In genomic region chr11:119041821-119042514, GRCh38 we compare ENCODE assay signal across 20 cellular contexts. TPM values are rescaled to one million over a fixed set of nuclear protein-coding genes. Genes with fewer than 3 reads are reported as not detected.
DNase-seq lines count a peak whose midpoint lies in the region; ATAC-seq, FAIRE-seq and TF ChIP-seq lines count a peak whose summit lies in the region.
"Had no signal": no experiment of that assay in that cellular context is flagged by ENCODE, and none has a peak within 500 bp of the region (broad histone marks: within the 10 kb centered on the region; RNA-seq: fewer than 3 reads in every experiment).

No MANE protein-coding gene starts in this region.

- FAIRE-seq in keratinocyte (lab: Jason Lieb, UNC), result peak; percentile 9
- FAIRE-seq: A204.1 had no signal

- peak; percentile 81 for ATAC-seq in activated CD4-positive, alpha-beta T cell treated with anti-CD3 and anti-CD28 coated beads for 36 hours
- no peak for ATAC-seq in GM19455 (IDR thresholded peaks at IDR 0.05; ENCODE audit: unreplicated experiment)
- ATAC-seq in HG02852 (IDR thresholded peaks at IDR 0.05; ENCODE audit: unreplicated experiment), result no peak
- ATAC-seq in GM21381 (IDR thresholded peaks at IDR 0.05; ENCODE audit: unreplicated experiment), result no peak
- ATAC-seq: left cardiac atrium had no signal

- H2BK12ac ChIP-seq in H9 (ENCODE audit: insufficient read length, low read depth, low read length), result no peak overlapping the region

- H3K4me2 ChIP-seq in H9 (ENCODE audit: insufficient read depth, insufficient read length, low read length) (no peak overlapping the region), keratinocyte (ENCODE audit: control insufficient read depth, extremely low read depth, insufficient read depth, low read depth, low read length) (no peak overlapping the region)
- H3K4me2 ChIP-seq: BLaER1 treated with 17β-estradiol and CSF1 and Interleukin-3, amounts not matched to agents 10 nM and 100 nM had no signal

- no CpG with 5 or more reads among the region's 4 CpGs for WGBS in H9 (ENCODE audit: extremely low coverage, insufficient read length, low lambda C conversion rate)

- H4K8ac ChIP-seq in H9 (replicated peaks; ENCODE audit: insufficient read length, low read depth, low read length), result no peak overlapping the region

- peaks cover 9 to 23% of the 10 kb centered on the region in 2 experiments for H3K36me3 ChIP-seq in keratinocyte (ENCODE audit: control insufficient read depth in 2 of 2, extremely low read depth in 1 of 2, insufficient read depth in 2 of 2, low read length in 2 of 2)
- H3K36me3 ChIP-seq: breast epithelium had no signal

- H3K79me2 ChIP-seq in H9 (ENCODE audit: insufficient read depth, low read length) (no peaks in the 10 kb centered on the region), keratinocyte (ENCODE audit: control insufficient read depth, insufficient read depth, low read length) (no peaks in the 10 kb centered on the region)

- H3K27ac Mint-ChIP-seq in activated CD4-positive, alpha-beta T cell treated with anti-CD3 and anti-CD28 coated beads for 36 hours, result peak overlapping the region; percentile 0
- H3K27ac Mint-ChIP-seq in H9, result peak overlapping the region in 2 of 3 experiments; percentile 34 to 64; a peak in 3 of 7 replicates

- no peak overlapping the region for H3K23ac ChIP-seq in H9 (ENCODE audit: insufficient read length, low read depth, low read length)

- H3K9me3 ChIP-seq in H9 (ENCODE audit: control insufficient read depth, low read depth, low read length), result no peaks in the 10 kb centered on the region
- no peaks in the 10 kb centered on the region for H3K9me3 ChIP-seq in keratinocyte (ENCODE audit: control insufficient read depth, low read depth, low read length)
- H3K9me3 ChIP-seq: BLaER1 treated with 17β-estradiol and CSF1 and Interleukin-3, amounts not matched to agents 10 nM and 100 nM; breast epithelium; spleen; tibial artery had no signal

- H3K9ac ChIP-seq in H9 (ENCODE audit: extremely low read depth, insufficient read length, low read length) (no peak overlapping the region), keratinocyte (ENCODE audit: control insufficient read depth, extremely low read depth, insufficient read depth, low read length) (no peak overlapping the region)
- H3K9ac ChIP-seq: BLaER1 treated with 17β-estradiol and CSF1 and Interleukin-3, amounts not matched to agents 10 nM and 100 nM had no signal

- H2BK20ac ChIP-seq in H9 (ENCODE audit: low read depth, low read length, poor library complexity, severe bottlenecking), result no peak overlapping the region

- H4K20me1 ChIP-seq in H9 (ENCODE audit: control insufficient read depth, insufficient read depth, insufficient read length) (no peaks in the 10 kb centered on the region), keratinocyte (ENCODE audit: control insufficient read depth, extremely low read depth, insufficient read depth, low read length) (no peaks in the 10 kb centered on the region)

- intact Hi-C loops in activated CD4-positive, alpha-beta T cell treated with anti-CD3 and anti-CD28 coated beads for 36 hours (cut with DNase I, micrococcal nuclease), result no loop called here

- no peak overlapping the region for H2BK15ac ChIP-seq in H9 (ENCODE audit: low read depth, low read length)

- H2BK5ac ChIP-seq in H9 (ENCODE audit: insufficient read length, low read length), result no peak overlapping the region

- no peak overlapping the region for H3K18ac ChIP-seq in H9 (ENCODE audit: insufficient read length, low read depth, low read length)

- H3K27me3 ChIP-seq in H9 (ENCODE audit: insufficient read depth, low read length), result no peaks in the 10 kb centered on the region
- no peaks in the 10 kb centered on the region for H3K27me3 ChIP-seq in keratinocyte (ENCODE audit: control insufficient read depth, extremely low read depth, insufficient read depth, low read length)
- H3K27me3 ChIP-seq: BLaER1 treated with 17β-estradiol and CSF1 and Interleukin-3, amounts not matched to agents 10 nM and 100 nM; breast epithelium; spleen; tibial artery had no signal

- no peaks in the 10 kb centered on the region for H3K23me2 ChIP-seq in H9 (ENCODE audit: insufficient read length, low read depth, low read length, poor library complexity, severe bottlenecking)

- peaks cover 9% of the 10 kb centered on the region for H3K4me1 Mint-ChIP-seq in activated CD4-positive, alpha-beta T cell treated with anti-CD3 and anti-CD28 coated beads for 36 hours
- H3K4me1 Mint-ChIP-seq in H9, result peaks cover 16 to 27% of the 10 kb centered on the region in 2 experiments

- no peak overlapping the region for H3K14ac ChIP-seq in H9 (ENCODE audit: insufficient read depth, low read length)

- H2BK120ac ChIP-seq in H9 (ENCODE audit: low read depth, low read length, poor library complexity, severe bottlenecking), result no peak overlapping the region

- no peak overlapping the region for H3K4me3 ChIP-seq in keratinocyte (ENCODE audit: control insufficient read depth in 2 of 3, extremely low read depth in 1 of 3, insufficient read depth in 2 of 3, low read depth in 1 of 3, low read length in 3 of 3)
- H3K4me3 ChIP-seq: BLaER1 treated with 17β-estradiol and CSF1 and Interleukin-3, amounts not matched to agents 10 nM and 100 nM; breast epithelium; spleen; tibial artery had no signal

- dilution Hi-C loops in keratinocyte (cut with MboI; ENCODE audit: extremely low pct_ligation_motif_present, low sequenced_read_pairs), result no loop called here

- TF ChIP-seq CTCF in H9 (conservative IDR thresholded peaks at IDR 0.05) (no peak), keratinocyte (optimal IDR thresholded peaks at IDR 0.05 in 1 of 3, IDR thresholded peaks at IDR 0.05 in 1 of 3, conservative IDR thresholded peaks at IDR 0.05 in 1 of 3; ENCODE audit: extremely low read depth in 1 of 3, insufficient read depth in 2 of 3, low read length in 3 of 3) (no peak)

- CTCF ChIA-PET in activated CD4-positive, alpha-beta T cell treated with anti-CD3 and anti-CD28 coated beads for 36 hours (lab: Charles Lee), result interaction anchor here (0.5 to 0.7 kb wide), 3 partner anchors 9 to 252 kb away, joined by 3 read pairs; no protein-coding TSS in a partner anchor

- no peaks in the 10 kb centered on the region for H3K9me1 ChIP-seq in keratinocyte (ENCODE audit: control insufficient read depth, extremely low read depth, insufficient read depth, low read length)

- no peaks in the 10 kb centered on the region for H3K79me1 ChIP-seq in H9 (ENCODE audit: insufficient read depth, low read depth, low read length, poor library complexity, severe bottlenecking)

- H4K5ac ChIP-seq in H9 (ENCODE audit: insufficient read length, low read depth, low read length), result no peak overlapping the region

- POLR2A ChIA-PET in activated CD4-positive, alpha-beta T cell treated with anti-CD3 and anti-CD28 coated beads for 36 hours (lab: Charles Lee), result interaction anchor here (0.6 to 1.3 kb wide), 3 partner anchors 13 to 15 kb away, joined by 4 to 5 read pairs (median 5); partner anchors contain the start of gene HYOU1

- no peaks in the 10 kb centered on the region for H3K9me3 Mint-ChIP-seq in activated CD4-positive, alpha-beta T cell treated with anti-CD3 and anti-CD28 coated beads for 36 hours (ENCODE audit: low read depth)
- H3K9me3 Mint-ChIP-seq in H9, result no peaks in the 10 kb centered on the region

- H2AFZ ChIP-seq in H9 (ENCODE audit: low read length), result no peak overlapping the region
- no peak overlapping the region for H2AFZ ChIP-seq in keratinocyte (ENCODE audit: control insufficient read depth, low read length)

- no peaks in the 10 kb centered on the region for H3K4me1 ChIP-seq in H9 (ENCODE audit: insufficient read depth, low read length)
- no peaks in the 10 kb centered on the region for H3K4me1 ChIP-seq in keratinocyte (ENCODE audit: control insufficient read depth, extremely low read depth, insufficient read depth, low read length)
- H3K4me1 ChIP-seq: breast epithelium, tibial artery had no signal

- no peaks in the 10 kb centered on the region for H3K27me3 Mint-ChIP-seq in activated CD4-positive, alpha-beta T cell treated with anti-CD3 and anti-CD28 coated beads for 36 hours
- H3K27me3 Mint-ChIP-seq in H9 (ENCODE audit: low read depth), result no peaks in the 10 kb centered on the region

- no peak overlapping the region for H3K27ac ChIP-seq in H9 (ENCODE audit: insufficient read length, low read depth, low read length)
- H3K27ac ChIP-seq in keratinocyte (ENCODE audit: control insufficient read depth, insufficient read depth, low read length), result no peak overlapping the region
- H3K27ac ChIP-seq: BLaER1 treated with 17β-estradiol and CSF1 and Interleukin-3, amounts not matched to agents 10 nM and 100 nM; breast epithelium; spleen; tibial artery; WERI-Rb-1 had no signal

- no peak overlapping the region for H3K56ac ChIP-seq in H9 (ENCODE audit: insufficient read length, low read depth, low read length)

- H3K36me3 Mint-ChIP-seq in activated CD4-positive, alpha-beta T cell treated with anti-CD3 and anti-CD28 coated beads for 36 hours (ENCODE audit: low read depth), result peaks cover 16% of the 10 kb centered on the region
- peaks cover 15 to 28% (median 21%) of the 10 kb centered on the region in 3 experiments; a peak in 6 of 7 replicates for H3K36me3 Mint-ChIP-seq in H9 (ENCODE audit: insufficient read depth in 1 of 3, low read depth in 3 of 3)

- no peak overlapping the region for H3T11ph ChIP-seq in H9 (ENCODE audit: low read length)

- no peak overlapping the region for H2AK5ac ChIP-seq in H9 (ENCODE audit: insufficient read length, low read length)

- no peak overlapping the region for H3K4ac ChIP-seq in H9 (ENCODE audit: low read depth, low read length)

- H4K91ac ChIP-seq in H9 (ENCODE audit: insufficient read length, low read depth, low read length), result no peak overlapping the region

- no peak overlapping the region for H3K4me3 Mint-ChIP-seq in activated CD4-positive, alpha-beta T cell treated with anti-CD3 and anti-CD28 coated beads for 36 hours
- no peak overlapping the region; a peak in 1 of 5 replicates for H3K4me3 Mint-ChIP-seq in H9

- DNase-seq in activated CD4-positive, alpha-beta T cell treated with anti-CD3 and anti-CD28 coated beads for 36 hours, result no peak
- DNase-seq in activated CD4-positive, alpha-beta T cell treated with anti-CD3 and anti-CD28 coated beads, Interleukin-2, amount 50 U/mL, for 48 hours, result no peak
- DNase-seq in H9 (no peak), RPMI7951 (ENCODE audit: low read depth) (peak; percentile 43), keratinocyte (ENCODE audit: low read depth, low spot score) (no peak)
- DNase-seq: activated CD8-positive, alpha-beta memory T cell treated with anti-CD3 and anti-CD28 coated beads, Interleukin-2, amount 50 U/mL, for 48 hours; dermis blood vessel endothelial cell; foreskin melanocyte; left cardiac atrium; NCI-H187 treated with DMSO at 0.1 percent for 48 hours; NCI-H446 treated with DMSO at 0.1 percent for 48 hours; tibial artery; WERI-Rb-1 had no signal

RNA-seq across cellular contexts. Expression of gene SLC37A4, which starts 11.3 kb away (rescaled TPM):
- 10 to 100 TPM; 26.2 to 36.2 TPM for total RNA-seq in activated CD4-positive, alpha-beta T cell treated with anti-CD3 and anti-CD28 coated beads for 36 hours
- total RNA-seq in H9 (2021), result 41.0 and 42.0 TPM in 2 replicates
- 18.6 and 19.7 TPM in 2 replicates for total RNA-seq in RPMI7951 (2014; rRNA removed; shearing (Covaris generic))
- polyA plus RNA-seq in keratinocyte, result 17.0 to 25.0 TPM (median 20.2 TPM) in 3 replicates
- 5.4 TPM for polyA plus RNA-seq in keratinocyte (2011; ENCODE audit: low read depth)
- polyA plus RNA-seq in keratinocyte (2011; cell fraction: cytosol; rRNA removed), result 9.3 and 11.7 TPM in 2 replicates
- 38.3 and 38.4 TPM in 2 replicates for polyA plus RNA-seq in keratinocyte (2011; cell fraction: nucleus; rRNA removed)
- 10.2 and 14.9 TPM in 2 replicates for polyA plus RNA-seq in keratinocyte (2012; ENCODE audit: low replicate concordance)
- polyA minus RNA-seq in keratinocyte, result 29.9 to 39.6 TPM (median 30.5 TPM) in 3 replicates
- polyA minus RNA-seq in keratinocyte (2011; cell fraction: cytosol; rRNA and poly(A)+ RNA removed), result 11.5 TPM
- polyA minus RNA-seq in keratinocyte (2011; cell fraction: nucleus; rRNA and poly(A)+ RNA removed), result 11.9 and 14.5 TPM in 2 replicates

RNA-seq across cellular contexts. Expression of gene HYOU1, which starts 15.0 kb away (rescaled TPM):
- total RNA-seq in activated CD4-positive, alpha-beta T cell treated with anti-CD3 and anti-CD28 coated beads for 36 hours, result 100 to 1,000 TPM; 104 to 114 TPM
- 228 and 234 TPM in 2 replicates for total RNA-seq in H9 (2021)
- 106 and 115 TPM in 2 replicates for total RNA-seq in RPMI7951 (2014; rRNA removed; shearing (Covaris generic))
- 103 to 170 TPM (median 119 TPM) in 3 replicates for polyA plus RNA-seq in keratinocyte
- 85.0 TPM for polyA plus RNA-seq in keratinocyte (2011; ENCODE audit: low read depth)
- polyA plus RNA-seq in keratinocyte (2011; cell fraction: cytosol; rRNA removed), result 39.4 and 45.4 TPM in 2 replicates
- 273 and 306 TPM in 2 replicates for polyA plus RNA-seq in keratinocyte (2011; cell fraction: nucleus; rRNA removed)
- polyA plus RNA-seq in keratinocyte (2012; ENCODE audit: low replicate concordance), result 50.1 and 123 TPM in 2 replicates
- 192 to 294 TPM (median 194 TPM) in 3 replicates for polyA minus RNA-seq in keratinocyte
- 56.6 TPM for polyA minus RNA-seq in keratinocyte (2011; cell fraction: cytosol; rRNA and poly(A)+ RNA removed)
- 119 and 178 TPM in 2 replicates for polyA minus RNA-seq in keratinocyte (2011; cell fraction: nucleus; rRNA and poly(A)+ RNA removed)

RNA-seq across cellular contexts. Expression of gene TRAPPC4, which starts 23.4 kb away (rescaled TPM):
- 10 to 100 TPM; 62.2 to 81.9 TPM for total RNA-seq in activated CD4-positive, alpha-beta T cell treated with anti-CD3 and anti-CD28 coated beads for 36 hours
- 82.8 TPM in 2 replicates for total RNA-seq in H9 (2021)
- 135 and 150 TPM in 2 replicates for total RNA-seq in RPMI7951 (2014; rRNA removed; shearing (Covaris generic))
- polyA plus RNA-seq in keratinocyte, result 113 to 121 TPM (median 119 TPM) in 3 replicates
- polyA plus RNA-seq in keratinocyte (2011; ENCODE audit: low read depth), result 39.0 TPM
- polyA plus RNA-seq in keratinocyte (2011; cell fraction: cytosol; rRNA removed), result 94.7 and 148 TPM in 2 replicates
- 102 and 109 TPM in 2 replicates for polyA plus RNA-seq in keratinocyte (2011; cell fraction: nucleus; rRNA removed)
- polyA plus RNA-seq in keratinocyte (2012; ENCODE audit: low replicate concordance), result 77.7 and 104 TPM in 2 replicates
- polyA minus RNA-seq in keratinocyte, result 61.2 to 78.1 TPM (median 68.5 TPM) in 3 replicates
- polyA minus RNA-seq in keratinocyte (2011; cell fraction: cytosol; rRNA and poly(A)+ RNA removed), result 26.9 TPM
- polyA minus RNA-seq in keratinocyte (2011; cell fraction: nucleus; rRNA and poly(A)+ RNA removed), result 25.5 and 29.6 TPM in 2 replicates

RNA-seq across cellular contexts. Expression of gene RPS25, which starts 23.8 kb away (rescaled TPM):
- 1,000 to 10,000 TPM; 1,590 to 1,820 TPM for total RNA-seq in activated CD4-positive, alpha-beta T cell treated with anti-CD3 and anti-CD28 coated beads for 36 hours
- 1,450 and 1,453 TPM in 2 replicates for total RNA-seq in H9 (2021)
- total RNA-seq in RPMI7951 (2014; rRNA removed; shearing (Covaris generic)), result 2,312 and 2,810 TPM in 2 replicates
- 650 to 2,463 TPM (median 978 TPM) in 3 replicates for polyA plus RNA-seq in keratinocyte
- polyA plus RNA-seq in keratinocyte (2011; ENCODE audit: low read depth), result 1,677 TPM
- 2,647 and 3,511 TPM in 2 replicates for polyA plus RNA-seq in keratinocyte (2011; cell fraction: cytosol; rRNA removed)
- 639 and 1,109 TPM in 2 replicates for polyA plus RNA-seq in keratinocyte (2011; cell fraction: nucleus; rRNA removed)
- 932 and 1,579 TPM in 2 replicates for polyA plus RNA-seq in keratinocyte (2012; ENCODE audit: low replicate concordance)
- 21.1 to 230 TPM (median 131 TPM) in 3 replicates for polyA minus RNA-seq in keratinocyte
- polyA minus RNA-seq in keratinocyte (2011; cell fraction: cytosol; rRNA and poly(A)+ RNA removed), result 460 TPM
- 30.3 and 51.6 TPM in 2 replicates for polyA minus RNA-seq in keratinocyte (2011; cell fraction: nucleus; rRNA and poly(A)+ RNA removed)

RNA-seq across cellular contexts. Expression of gene VPS11, which starts 25.6 kb away (rescaled TPM):
- total RNA-seq in activated CD4-positive, alpha-beta T cell treated with anti-CD3 and anti-CD28 coated beads for 36 hours, result 10 to 100 TPM; 20.5 to 25.4 TPM
- total RNA-seq in H9 (2021), result 17.5 and 18.6 TPM in 2 replicates
- total RNA-seq in RPMI7951 (2014; rRNA removed; shearing (Covaris generic)), result 19.1 and 24.6 TPM in 2 replicates
- 9.0 to 18.9 TPM (median 12.1 TPM) in 3 replicates for polyA plus RNA-seq in keratinocyte
- 21.7 TPM for polyA plus RNA-seq in keratinocyte (2011; ENCODE audit: low read depth)
- 9.2 and 12.5 TPM in 2 replicates for polyA plus RNA-seq in keratinocyte (2011; cell fraction: cytosol; rRNA removed)
- polyA plus RNA-seq in keratinocyte (2011; cell fraction: nucleus; rRNA removed), result 22.8 and 28.2 TPM in 2 replicates
- 18.6 and 44.7 TPM in 2 replicates for polyA plus RNA-seq in keratinocyte (2012; ENCODE audit: low replicate concordance)
- polyA minus RNA-seq in keratinocyte, result 24.4 to 37.2 TPM (median 29.3 TPM) in 3 replicates
- 13.2 TPM for polyA minus RNA-seq in keratinocyte (2011; cell fraction: cytosol; rRNA and poly(A)+ RNA removed)
- 11.3 and 15.9 TPM in 2 replicates for polyA minus RNA-seq in keratinocyte (2011; cell fraction: nucleus; rRNA and poly(A)+ RNA removed)
